8 cellular contexts compared by ENCODE assay signal in genomic region chr1:203038891-203039608, GRCh38. TPM values are rescaled to one million over a fixed set of nuclear protein-coding genes. Genes with fewer than 3 reads are reported as not detected.
A peak's percentile ranks its signal among the peaks of the same experiment; 100 is the strongest.
DNase-seq lines count a peak whose midpoint lies in the region; ATAC-seq and TF ChIP-seq lines count a peak whose summit lies in the region.

No MANE protein-coding gene starts in this region.

- peak; percentile 93 for TF ChIP-seq RAD21 in Ishikawa (IDR thresholded peaks at IDR 0.05; ENCODE audit: low read depth)

- BruUV-seq in Panc1 (replicated peaks; lab: Mats Ljungman, UMichigan), result no TSS peak

- ATAC-seq in Panc1 (peak; percentile 92), GM19463 (IDR thresholded peaks at IDR 0.05; ENCODE audit: unreplicated experiment) (no peak)

- H3K27me3 ChIP-seq in Panc1 (ENCODE audit: control insufficient read depth, insufficient read depth, low read length), result no peaks in the 10 kb centered on the region
- H3K27me3 ChIP-seq in neural progenitor cell, result no peaks in the 10 kb centered on the region

- H3K4me3 Mint-ChIP-seq in neural progenitor cell, result no peak overlapping the region

- TF ChIP-seq CTCF in Panc1 (IDR thresholded peaks at IDR 0.05) (peak; percentile 93), fibroblast of the aortic adventitia (IDR thresholded peaks at IDR 0.05; ENCODE audit: insufficient read depth, low read length) (peak; percentile 89), neural progenitor cell (IDR thresholded peaks at IDR 0.05) (peak; percentile 91)

- H3K27ac Mint-ChIP-seq in neural progenitor cell, result peak overlapping the region; percentile 31

- H3K36me3 ChIP-seq in Panc1 (ENCODE audit: control insufficient read depth, insufficient read depth, low read length), result no peaks in the 10 kb centered on the region
- H3K36me3 ChIP-seq in neural progenitor cell, result no peaks in the 10 kb centered on the region

- no peaks in the 10 kb centered on the region for H3F3A ChIP-seq in neural progenitor cell (ENCODE audit: low read depth)

- H3K9me3 Mint-ChIP-seq in neural progenitor cell, result no peaks in the 10 kb centered on the region

- H3K4me2 ChIP-seq in neural progenitor cell, result no peak overlapping the region

- no peak overlapping the region for H3K4me3 ChIP-seq in Panc1 (ENCODE audit: low read depth in 2 of 2, low read length in 2 of 2)
- H3K4me3 ChIP-seq in fibroblast of the aortic adventitia (ENCODE audit: low read depth, low read length), result no peak overlapping the region
- no peak overlapping the region for H3K4me3 ChIP-seq in neural progenitor cell

- intact Hi-C loops in Panc1 (cut with micrococcal nuclease; ENCODE audit: unreplicated experiment), result loop anchor here (1.0 to 5.0 kb wide), 4 partner anchors 78 to 230 kb away; no protein-coding TSS in a partner anchor

- no peak overlapping the region for H2AFZ ChIP-seq in neural progenitor cell (replicated peaks)

- DNase-seq in EH (ENCODE audit: low read depth), result peak; percentile 78
- peak; percentile 52 for DNase-seq in Panc1 (ENCODE audit: low read depth, low spot score)
- peak; percentile 70 to 74 for DNase-seq in activated T-cell treated with anti-CD3 and anti-CD28 coated beads, Interleukin-2, amount 50 U/mL, for 48 hours
- DNase-seq in fibroblast of the aortic adventitia (ENCODE audit: low read depth), result peak; percentile 71
- DNase-seq in neural progenitor cell (ENCODE audit: low spot score), result peak; percentile 83
- peak in 42 of 49 donors; percentile 13 to 80 (median 56) for DNase-seq in substantia nigra (lab: John Stamatoyannopoulos, UW)

- no peaks in the 10 kb centered on the region for H3K4me1 ChIP-seq in Panc1 (ENCODE audit: control insufficient read depth, insufficient read depth, low read length)
- no peaks in the 10 kb centered on the region for H3K4me1 ChIP-seq in neural progenitor cell

- no peaks in the 10 kb centered on the region for H3K79me2 ChIP-seq in neural progenitor cell (ENCODE audit: low read depth)

- POLR2A ChIA-PET in Panc1 (lab: Charles Lee), result no interaction called here

- H3K9me3 ChIP-seq in Panc1 (ENCODE audit: control insufficient read depth, insufficient read depth, low read depth, low read length) (no peaks in the 10 kb centered on the region), neural progenitor cell (ENCODE audit: low read depth) (no peaks in the 10 kb centered on the region)

- H3K36me3 Mint-ChIP-seq in neural progenitor cell, result peaks cover 6% of the 10 kb centered on the region

- H4K20me1 ChIP-seq in neural progenitor cell (ENCODE audit: low read depth), result no peaks in the 10 kb centered on the region

- no peak for TF ChIP-seq EP300 in Ishikawa (IDR thresholded peaks at IDR 0.05; ENCODE audit: borderline replicate concordance)

- peaks cover 23% of the 10 kb centered on the region for H3K4me1 Mint-ChIP-seq in neural progenitor cell

- H3K27ac ChIP-seq in Panc1 (ENCODE audit: low read length) (no peak overlapping the region), neural progenitor cell (no peak overlapping the region), substantia nigra (ENCODE audit: low read depth, low read length, poor library complexity, severe bottlenecking) (no peak overlapping the region)

- no peak overlapping the region for H3K9ac ChIP-seq in neural progenitor cell

- peaks cover 4% of the 10 kb centered on the region for H3K27me3 Mint-ChIP-seq in neural progenitor cell (ENCODE audit: insufficient read depth, low read depth)

- in situ Hi-C loops in Panc1 (cut with HindIII; ENCODE audit: low pct_unique_long_range_greater_than_20kb, low sequenced_read_pairs), result no loop called here

- CTCF ChIA-PET in Panc1 (lab: Charles Lee), result interaction anchor here (0.6 to 2.6 kb wide), 12 partner anchors 9 to 230 kb away, joined by 3 to 43 read pairs (median 6); partner anchors contain the start of gene PPFIA4

TF ChIP-seq in Ishikawa, 13 proteins besides CTCF, POLR2A, EP300 and RAD21:
- no peak for TF ChIP-seq MAX (IDR thresholded peaks at IDR 0.05)
- 0 out of 2 replicates have a peak, but pooled peaks have one; percentile 30 for TF ChIP-seq YY1 (IDR thresholded peaks at IDR 0.05; ENCODE audit: low read depth)

RNA-seq across cellular contexts. Expression of gene PPFIA4, which starts 12.8 kb away (rescaled TPM):
- 1.9 TPM for total RNA-seq in Panc1 (2021; ENCODE audit: unreplicated experiment)
- 6.7 TPM for polyA plus RNA-seq in Panc1 (2012; ENCODE audit: insufficient read length)
- total RNA-seq in fibroblast of the aortic adventitia (ENCODE audit: low replicate concordance), result 1.3 and 10.0 TPM in 2 replicates
- total RNA-seq in neural progenitor cell (ENCODE audit: low replicate concordance), result 21.5 and 23.5 TPM in 2 replicates

RNA-seq across cellular contexts. Expression of gene TMEM183A, which starts 31.9 kb away (rescaled TPM):
- 59.1 TPM for total RNA-seq in Panc1 (2021; ENCODE audit: unreplicated experiment)
- 29.6 TPM for polyA plus RNA-seq in Panc1 (2012; ENCODE audit: insufficient read length)
- total RNA-seq in fibroblast of the aortic adventitia (ENCODE audit: low replicate concordance), result 76.2 and 118 TPM in 2 replicates
- 92.4 and 111 TPM in 2 replicates for total RNA-seq in neural progenitor cell (ENCODE audit: low replicate concordance)

RNA-seq across cellular contexts. Expression of gene MYOG, which starts 46.8 kb away (rescaled TPM):
- total RNA-seq in Panc1 (2021; ENCODE audit: unreplicated experiment) (not detected), fibroblast of the aortic adventitia (ENCODE audit: low replicate concordance) (not detected in 2 replicates), neural progenitor cell (ENCODE audit: low replicate concordance) (not detected in 2 replicates)
- not detected for polyA plus RNA-seq in Panc1 (2012; ENCODE audit: insufficient read length)
